ENCODE assay signal across 8 cellular contexts in genomic region chr2:152174574-152174973, GRCh38. TPM values are rescaled to one million over a fixed set of nuclear protein-coding genes. Genes with fewer than 3 reads are reported as not detected.
DNase-seq lines count a peak whose midpoint lies in the region; ATAC-seq and TF ChIP-seq lines count a peak whose summit lies in the region.

No MANE protein-coding gene starts in this region.

- no peaks in the 10 kb centered on the region for H3K27me3 Mint-ChIP-seq in Caco-2 (ENCODE audit: insufficient read depth, unreplicated experiment)

- TF ChIP-seq CTCF in Caco-2 (IDR thresholded peaks at IDR 0.05; ENCODE audit: insufficient read depth in 1 of 2, low read depth in 1 of 2, low read length in 1 of 2, severe bottlenecking in 1 of 2, unreplicated experiment in 1 of 2) (no peak), PC-9 (conservative IDR thresholded peaks at IDR 0.05) (no peak), parathyroid adenoma (IDR thresholded peaks at IDR 0.05) (no peak)

- H3K9me2 ChIP-seq in PC-9 (ENCODE audit: insufficient read depth): no peaks in the 10 kb centered on the region

- WGBS in esophagus, 2 donors: 17 to 23% methylated on average over 7 of the region's 7 CpGs

- CTCF ChIA-PET in Caco-2 (lab: Charles Lee) (interaction anchor here (1.6 to 2.0 kb wide), 2 partner anchors 40 to 461 kb away, joined by 3 to 17 read pairs; no protein-coding TSS in a partner anchor), PC-9 (lab: Charles Lee) (no interaction called here)

- H3K4me1 ChIP-seq in Caco-2 (peaks cover 35% of the 10 kb centered on the region), PC-9 (replicated peaks; ENCODE audit: insufficient read depth) (peaks cover 22% of the 10 kb centered on the region), esophagus (ENCODE audit: control insufficient read depth in 2 of 2, insufficient read depth in 2 of 2, low read length in 1 of 2) (no peaks in the 10 kb centered on the region), parathyroid adenoma (peaks cover 5% of the 10 kb centered on the region)

- BruUV-seq in Caco-2 (replicated peaks; lab: Mats Ljungman, UMichigan) (TSS peak; percentile 53), PC-9 (replicated peaks; lab: Mats Ljungman, UMichigan) (no TSS peak)

- H3K9me3 Mint-ChIP-seq in Caco-2 (ENCODE audit: unreplicated experiment): peaks cover 12% of the 10 kb centered on the region

- intact Hi-C loops in Caco-2 (cut with micrococcal nuclease; ENCODE audit: unreplicated experiment): loop anchor here (2.0 to 10.0 kb wide), 4 partner anchors 40 to 548 kb away; partner anchors contain the start of gene CACNB4
- intact Hi-C loops in PC-9 (cut with micrococcal nuclease; ENCODE audit: unreplicated experiment): no loop called here

- peak overlapping the region; percentile 88 for H3K4me2 ChIP-seq in PC-9
- H3K4me2 ChIP-seq in parathyroid adenoma (ENCODE audit: low read length): peak overlapping the region; percentile 78

- H3K9me3 ChIP-seq in Caco-2 (no peaks in the 10 kb centered on the region), PC-9 (ENCODE audit: insufficient read depth, low read depth) (no peaks in the 10 kb centered on the region), esophagus (ENCODE audit: control insufficient read depth in 2 of 2, insufficient read depth in 1 of 2, low read depth in 1 of 2, low read length in 1 of 2) (no peaks in the 10 kb centered on the region), parathyroid adenoma (ENCODE audit: control insufficient read depth, low read length) (no peaks in the 10 kb centered on the region)

- peaks cover 34% of the 10 kb centered on the region for H3K4me1 Mint-ChIP-seq in Caco-2 (ENCODE audit: low read depth, unreplicated experiment)

- H3F3A ChIP-seq in PC-9 (ENCODE audit: insufficient read depth, low read depth): no peaks in the 10 kb centered on the region

- H3K36me3 ChIP-seq in Caco-2 (ENCODE audit: control insufficient read depth, insufficient read depth, low read length) (no peaks in the 10 kb centered on the region), PC-9 (ENCODE audit: low read depth) (no peaks in the 10 kb centered on the region), esophagus (ENCODE audit: control insufficient read depth in 2 of 2, insufficient read depth in 2 of 2, low read length in 1 of 2) (no peaks in the 10 kb centered on the region), parathyroid adenoma (ENCODE audit: control insufficient read depth, insufficient read depth, low read length) (no peaks in the 10 kb centered on the region)

- no peak overlapping the region for H3K9ac ChIP-seq in parathyroid adenoma

- no peak for DNase-seq in Caco-2
- DNase-seq in PC-9: no peak
- DNase-seq in NCI-H524 (lab: John Stamatoyannopoulos, UW): no peak
- DNase-seq in COLO829 (ENCODE audit: low spot score): no peak

- ATAC-seq in GM21423 (IDR thresholded peaks at IDR 0.05; ENCODE audit: unreplicated experiment): no peak
- no peak for ATAC-seq in GM21786 (IDR thresholded peaks at IDR 0.05; ENCODE audit: unreplicated experiment)

- H3K27ac ChIP-seq in PC-9: peak overlapping the region; percentile 84; the same call in 1 of the 2 replicates
- H3K27ac ChIP-seq in esophagus (ENCODE audit: low read depth in 2 of 2, low read length in 1 of 2): peak overlapping the region; percentile 96 to 99
- H3K27ac ChIP-seq in parathyroid adenoma: peak overlapping the region; percentile 99

- H4K20me1 ChIP-seq in PC-9 (ENCODE audit: insufficient read depth): no peaks in the 10 kb centered on the region

- peak overlapping the region; percentile 97 for H3K4me3 Mint-ChIP-seq in Caco-2 (ENCODE audit: unreplicated experiment)

- peaks cover 7% of the 10 kb centered on the region for H3K36me3 Mint-ChIP-seq in Caco-2 (ENCODE audit: insufficient read depth, unreplicated experiment)

- H3K79me2 ChIP-seq in PC-9 (ENCODE audit: low read depth) (peaks cover 47% of the 10 kb centered on the region), parathyroid adenoma (peaks cover 31% of the 10 kb centered on the region)

- POLR2A ChIA-PET in Caco-2 (lab: Charles Lee): no interaction called here
- POLR2A ChIA-PET in PC-9 (lab: Charles Lee; ENCODE audit: unreplicated experiment): no interaction called here

- peak overlapping the region; percentile 99 for H3K27ac Mint-ChIP-seq in Caco-2 (ENCODE audit: unreplicated experiment)

- H2AFZ ChIP-seq in PC-9 (peak overlapping the region; percentile 95), parathyroid adenoma (peak overlapping the region; percentile 92)

- H3K4me3 ChIP-seq in Caco-2 (ENCODE audit: low read depth, low read length): peak overlapping the region; percentile 84
- peak overlapping the region; percentile 83 for H3K4me3 ChIP-seq in PC-9
- H3K4me3 ChIP-seq in esophagus (ENCODE audit: low read depth in 1 of 2, low read length in 2 of 2): peak overlapping the region; percentile 73 to 97
- peak overlapping the region; percentile 92 for H3K4me3 ChIP-seq in parathyroid adenoma (ENCODE audit: low read depth, low read length)

- H3K27me3 ChIP-seq in Caco-2 (replicated peaks; ENCODE audit: control insufficient read depth, insufficient read depth, low read length): no peaks in the 10 kb centered on the region
- H3K27me3 ChIP-seq in PC-9 (ENCODE audit: insufficient read depth, low read depth): no peaks in the 10 kb centered on the region
- no peaks in the 10 kb centered on the region for H3K27me3 ChIP-seq in esophagus (ENCODE audit: control insufficient read depth in 1 of 2, insufficient read depth in 2 of 2, low read length in 2 of 2)
- no peaks in the 10 kb centered on the region for H3K27me3 ChIP-seq in parathyroid adenoma (ENCODE audit: control insufficient read depth, insufficient read depth, low read length)

RNA-seq across cellular contexts. Expression of gene STAM2, which starts 1.0 kb away (rescaled TPM):
- 20.3 and 24.4 TPM in 2 replicates for total RNA-seq in Caco-2 (2022)
- total RNA-seq in PC-9 (2021): 14.6 and 16.0 TPM in 2 replicates
- polyA plus RNA-seq in esophagus: 1 to 10 TPM; 6.6 to 7.3 TPM
